Comparison of ENCODE assay signal across 22 cellular contexts in the genomic region with DNA sequence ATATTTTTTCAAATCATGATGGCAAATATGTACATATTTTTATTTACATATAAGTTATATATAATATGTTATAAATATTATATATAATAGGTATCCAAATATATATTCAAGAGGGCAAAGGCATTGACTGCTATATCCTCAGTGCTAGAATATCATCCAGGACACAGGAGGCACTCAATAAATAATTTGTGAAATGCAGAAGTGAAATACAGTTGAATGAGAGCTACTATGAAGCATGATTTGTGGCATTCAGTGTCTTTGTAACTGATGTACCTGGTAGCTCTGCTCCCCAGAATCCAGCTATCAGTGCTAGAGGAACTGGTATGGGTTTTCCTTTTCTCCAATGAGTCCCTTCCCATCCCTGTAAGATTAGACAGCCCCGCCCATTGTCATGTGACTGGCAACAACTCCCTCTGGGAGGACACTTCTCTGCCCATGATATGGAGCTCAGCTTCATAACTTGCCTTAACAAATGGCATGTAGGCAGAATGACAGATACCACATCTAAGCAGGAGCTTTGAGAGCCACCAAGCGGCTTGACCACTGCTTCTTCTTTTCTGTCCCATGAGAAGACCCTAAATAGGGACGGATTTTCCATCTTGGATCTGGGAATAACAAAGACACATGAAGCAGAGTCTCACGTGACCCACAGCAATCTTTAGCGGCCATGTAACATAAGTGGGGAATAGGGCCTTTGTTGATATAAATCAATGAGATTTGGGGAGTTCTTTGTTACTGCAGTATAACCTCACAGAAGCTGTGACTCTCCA.
"Had no signal": no experiment of that assay in that cellular context is flagged by ENCODE, and none has a peak within 500 bp of the region (broad histone marks: within the 10 kb centered on the region; RNA-seq: fewer than 3 reads in every experiment).

No MANE protein-coding gene starts in this region.

- H3K27ac Mint-ChIP-seq: activated CD4-positive, alpha-beta memory T cell treated with anti-CD3 and anti-CD28 coated beads, Interleukin-2, amount 10 ng/mL, durations not matched to agents 7 days and 5 days; activated naive CD8-positive, alpha-beta T cell; nephron progenitor cell; stimulated activated naive CD8-positive, alpha-beta T cell treated with anti-CD3 and anti-CD28 coated beads, Interleukin-15, amount 100 ng/mL, for 72 hours had no signal

- H3K27ac ChIP-seq: foreskin keratinocyte, psoas muscle, upper lobe of left lung, WERI-Rb-1 had no signal

- H3K27me3 ChIP-seq: foreskin keratinocyte, upper lobe of left lung had no signal

- H3K9me3 ChIP-seq: psoas muscle, upper lobe of left lung had no signal

- H3K9me3 Mint-ChIP-seq: activated CD4-positive, alpha-beta memory T cell treated with anti-CD3 and anti-CD28 coated beads, Interleukin-2, amount 10 ng/mL, durations not matched to agents 7 days and 5 days had no signal

- DNase-seq: activated CD4-positive, alpha-beta memory T cell treated with anti-CD3 and anti-CD28 coated beads, Interleukin-2, amount 10 ng/mL, durations not matched to agents 7 days and 5 days; activated CD4-positive, alpha-beta T cell treated with anti-CD3 and anti-CD28 coated beads for 4 hours; activated CD8-positive, alpha-beta memory T cell treated with anti-CD3 and anti-CD28 coated beads, Interleukin-2, amount 50 U/mL, for 4 hours; activated effector memory CD4-positive, alpha-beta T cell treated with anti-CD3 and anti-CD28 coated beads, Interleukin-2, amount 50 U/mL, for 16 hours; activated T-cell treated with anti-CD3 and anti-CD28 coated beads, Interleukin-2, amount 50 U/mL, for 48 hours; cerebellar nuclear complex; effector CD8-positive, alpha-beta T cell; foreskin keratinocyte; glutamatergic neuron; hypothalamus; kidney glomerular epithelial cell; nephron progenitor cell; psoas muscle; stimulated activated CD4-positive, alpha-beta T cell treated with anti-CD3 and anti-CD28 coated beads, Interleukin-1b, Interleukin-23, amount 100 ng/mL, for 48 hours; stimulated activated naive CD8-positive, alpha-beta T cell treated with anti-CD3 and anti-CD28 coated beads, Interleukin-15, amount 100 ng/mL, for 72 hours; T-helper 1 cell; T1000; upper lobe of left lung; WERI-Rb-1 had no signal

- ATAC-seq: foreskin keratinocyte; sciatic nerve; stimulated activated naive CD8-positive, alpha-beta T cell treated with anti-CD3 and anti-CD28 coated beads, Interleukin-15, amount 100 ng/mL, for 72 hours had no signal

- H3K4me3 Mint-ChIP-seq: activated CD4-positive, alpha-beta memory T cell treated with anti-CD3 and anti-CD28 coated beads, Interleukin-2, amount 10 ng/mL, durations not matched to agents 7 days and 5 days; activated naive CD8-positive, alpha-beta T cell; nephron progenitor cell; stimulated activated naive CD8-positive, alpha-beta T cell treated with anti-CD3 and anti-CD28 coated beads, Interleukin-15, amount 100 ng/mL, for 72 hours had no signal

- H3K4me3 ChIP-seq: psoas muscle, upper lobe of left lung had no signal

- H3K27me3 Mint-ChIP-seq: activated naive CD8-positive, alpha-beta T cell; stimulated activated naive CD8-positive, alpha-beta T cell treated with anti-CD3 and anti-CD28 coated beads, Interleukin-15, amount 100 ng/mL, for 72 hours had no signal

- FAIRE-seq: endothelial cell of umbilical vein had no signal

- H3K36me3 ChIP-seq: upper lobe of left lung, WERI-Rb-1 had no signal
